In genomic region chr10:119268871-119269506, GRCh38 we compare ENCODE assay signal across 9 cellular contexts.
DNase-seq lines count a peak whose midpoint lies in the region; ATAC-seq and TF ChIP-seq lines count a peak whose summit lies in the region.
"Had no signal": no experiment of that assay in that cellular context is flagged by ENCODE, and none has a peak within 500 bp of the region (broad histone marks: within the 10 kb centered on the region; RNA-seq: fewer than 3 reads in every experiment).

No MANE protein-coding gene starts in this region.

- H3K27me3 Mint-ChIP-seq in activated CD8-positive, alpha-beta T cell treated with anti-CD3 and anti-CD28 coated beads, Interleukin-2, amount 10 ng/mL, durations not matched to agents 7 days and 5 days (ENCODE audit: low read depth) = no peaks in the 10 kb centered on the region

- H3K36me3 Mint-ChIP-seq in activated CD8-positive, alpha-beta T cell treated with anti-CD3 and anti-CD28 coated beads, Interleukin-2, amount 10 ng/mL, durations not matched to agents 7 days and 5 days (ENCODE audit: low read depth) = no peaks in the 10 kb centered on the region

- CTCF ChIA-PET in activated CD8-positive, alpha-beta T cell treated with anti-CD3 and anti-CD28 coated beads, Interleukin-2, amount 10 ng/mL, durations not matched to agents 7 days and 5 days (lab: Charles Lee) = interaction anchor here (0.8 to 2.3 kb wide), 10 partner anchors 15 to 176 kb away, joined by 3 to 13 read pairs (median 4); no protein-coding TSS in a partner anchor
- CTCF ChIA-PET in HEK293T (lab: Yijun Ruan, JAX) = no interaction called here

- H3K4me3 Mint-ChIP-seq in activated CD8-positive, alpha-beta T cell treated with anti-CD3 and anti-CD28 coated beads, Interleukin-2, amount 10 ng/mL, durations not matched to agents 7 days and 5 days = peak overlapping the region; percentile 18

- peak overlapping the region; percentile 86 for H3K27ac Mint-ChIP-seq in activated CD8-positive, alpha-beta T cell treated with anti-CD3 and anti-CD28 coated beads, Interleukin-2, amount 10 ng/mL, durations not matched to agents 7 days and 5 days

- H3K9me3 Mint-ChIP-seq in activated CD8-positive, alpha-beta T cell treated with anti-CD3 and anti-CD28 coated beads, Interleukin-2, amount 10 ng/mL, durations not matched to agents 7 days and 5 days (ENCODE audit: insufficient read depth) = no peaks in the 10 kb centered on the region

- H3K4me1 Mint-ChIP-seq in activated CD8-positive, alpha-beta T cell treated with anti-CD3 and anti-CD28 coated beads, Interleukin-2, amount 10 ng/mL, durations not matched to agents 7 days and 5 days (ENCODE audit: low read depth) = peaks cover 55% of the 10 kb centered on the region

- POLR2A ChIA-PET in activated CD8-positive, alpha-beta T cell treated with anti-CD3 and anti-CD28 coated beads, Interleukin-2, amount 10 ng/mL, durations not matched to agents 7 days and 5 days (lab: Charles Lee) = interaction anchor here (0.9 to 2.3 kb wide), 7 partner anchors 15 to 62 kb away, joined by 3 to 11 read pairs (median 6); partner anchors contain the start of gene GRK5
- POLR2A ChIA-PET in HEK293T (lab: Yijun Ruan, JAX) = no interaction called here

- H3K4me3 ChIP-seq in H7 (ENCODE audit: insufficient read depth, low read depth, low read length) = no peak overlapping the region

- H3K27me3 ChIP-seq in H7 (ENCODE audit: control insufficient read depth, insufficient read depth, low read length) = no peaks in the 10 kb centered on the region

- no peaks in the 10 kb centered on the region for H3K36me3 ChIP-seq in H7 (replicated peaks; ENCODE audit: control insufficient read depth, insufficient read depth, low read length)

- ATAC-seq in GM18873 (IDR thresholded peaks at IDR 0.05; ENCODE audit: low FRiP score, unreplicated experiment) (peak; percentile 80), HG03060 (IDR thresholded peaks at IDR 0.05; ENCODE audit: low read depth, unreplicated experiment) (peak; percentile 83)
- peak; percentile 92 for ATAC-seq in activated CD8-positive, alpha-beta T cell treated with anti-CD3 and anti-CD28 coated beads, Interleukin-2, amount 10 ng/mL, durations not matched to agents 7 days and 5 days

- peak; percentile 77 for DNase-seq in activated CD8-positive, alpha-beta T cell treated with anti-CD3 and anti-CD28 coated beads, Interleukin-2, amount 10 ng/mL, durations not matched to agents 7 days and 5 days
- DNase-seq in glomerular endothelial cell (ENCODE audit: extremely low read depth, low read depth, low spot score) (peak; percentile 31), NCI-H345 (lab: John Stamatoyannopoulos, UW) (no peak), H7 (no peak), HEK293T (ENCODE audit: extremely low spot score) (no peak)
- DNase-seq in stimulated activated CD8-positive, alpha-beta memory T cell treated with anti-CD3 and anti-CD28 coated beads, Interleukin-7, amount 100 ng/mL, for 24 hours (ENCODE audit: low read depth) = peak; percentile 19
- DNase-seq: left cardiac atrium had no signal

TF ChIP-seq in HEK293T, 16 proteins besides CTCF, POLR2A, EP300 and RAD21:
- TF ChIP-seq CTBP1 (IDR thresholded peaks at IDR 0.05; ENCODE audit: borderline replicate concordance) (no peak), NFRKB (IDR thresholded peaks at IDR 0.05) (no peak), PKNOX1 (IDR thresholded peaks at IDR 0.05) (no peak), HDGF (IDR thresholded peaks at IDR 0.05; ENCODE audit: borderline replicate concordance) (no peak), TARDBP (IDR thresholded peaks at IDR 0.05) (no peak), BHLHE40 (IDR thresholded peaks at IDR 0.05; ENCODE audit: borderline replicate concordance) (no peak)

Comparison
In these comparisons a context has a peak if more than half of its experiments do, and no peak if none do; other contexts are left out.
1. DNase-seq: peak in activated CD8-positive, alpha-beta T cell treated with anti-CD3 and anti-CD28 coated beads, Interleukin-2, amount 10 ng/mL, durations not matched to agents 7 days and 5 days (single experiment), glomerular endothelial cell (single experiment) and stimulated activated CD8-positive, alpha-beta memory T cell treated with anti-CD3 and anti-CD28 coated beads, Interleukin-7, amount 100 ng/mL, for 24 hours (single experiment); none in NCI-H345 (single experiment), H7 (single experiment) and HEK293T (single experiment).
2. Peak in every context shown above with its lines, with median percentiles within 50 percentile points of each other: ATAC-seq.